12 cellular contexts compared by ENCODE assay signal in genomic region chr17:61294777-61295176, GRCh38.
A peak's percentile ranks its signal among the peaks of the same experiment; 100 is the strongest.
DNase-seq lines count a peak whose midpoint lies in the region; ATAC-seq, FAIRE-seq and TF ChIP-seq lines count a peak whose summit lies in the region.
"Had no signal": no experiment of that assay in that cellular context is flagged by ENCODE, and none has a peak within 500 bp of the region (broad histone marks: within the 10 kb centered on the region; RNA-seq: fewer than 3 reads in every experiment).

No MANE protein-coding gene starts in this region.

- H3K4me1 ChIP-seq in endodermal cell (ENCODE audit: control insufficient read depth, insufficient read depth, low read length) (peaks cover 6% of the 10 kb centered on the region), mesodermal cell (ENCODE audit: control insufficient read depth, insufficient read depth, low read length, poor library complexity, severe bottlenecking) (peaks cover 17% of the 10 kb centered on the region), thyroid gland (peaks cover 13 to 15% of the 10 kb centered on the region in 2 donors), kidney (ENCODE audit: control insufficient read depth in 1 of 2, insufficient read depth in 1 of 2, low read depth in 1 of 2, low read length in 2 of 2) (peaks cover 5 to 7% of the 10 kb centered on the region in 2 donors)

- H3K9me3 Mint-ChIP-seq in endodermal cell (no peaks in the 10 kb centered on the region), progenitor cell of endocrine pancreas (ENCODE audit: low read depth) (no peaks in the 10 kb centered on the region)

- H3K27ac ChIP-seq in endodermal cell (ENCODE audit: low read depth, low read length), result no peak overlapping the region
- H3K27ac ChIP-seq in mesodermal cell (ENCODE audit: low read depth, low read length, severe bottlenecking), result peak overlapping the region; percentile 57
- H3K27ac ChIP-seq in thyroid gland, result no peak overlapping the region
- H3K27ac ChIP-seq in kidney (ENCODE audit: low read depth in 2 of 2, low read length in 2 of 2), result no peak overlapping the region
- H3K27ac ChIP-seq: ovary, tibial artery had no signal

- intact Hi-C loops in thyroid gland (cut with DNase I) (no loop called here), kidney (cut with DNase I) (no loop called here)

- ATAC-seq in HG03135 (IDR thresholded peaks at IDR 0.05; ENCODE audit: unreplicated experiment), result no peak

- H3K36me3 ChIP-seq in endodermal cell (ENCODE audit: control insufficient read depth, insufficient read depth, low read length), result no peaks in the 10 kb centered on the region
- H3K36me3 ChIP-seq in mesodermal cell (ENCODE audit: control insufficient read depth, insufficient read depth, low read length), result no peaks in the 10 kb centered on the region
- H3K36me3 ChIP-seq in thyroid gland, result no peaks in the 10 kb centered on the region
- no peaks in the 10 kb centered on the region for H3K36me3 ChIP-seq in kidney (ENCODE audit: control insufficient read depth in 1 of 2, insufficient read depth in 2 of 2, low read length in 2 of 2)
- H3K36me3 ChIP-seq: ovary, tibial artery had no signal

- H3K9me3 ChIP-seq in endodermal cell (ENCODE audit: control insufficient read depth, low read length), result no peaks in the 10 kb centered on the region
- H3K9me3 ChIP-seq in mesodermal cell (ENCODE audit: control insufficient read depth, low read length), result no peaks in the 10 kb centered on the region
- H3K9me3 ChIP-seq in thyroid gland, result no peaks in the 10 kb centered on the region
- H3K9me3 ChIP-seq in kidney (ENCODE audit: control insufficient read depth in 1 of 2, low read length in 2 of 2), result no peaks in the 10 kb centered on the region
- H3K9me3 ChIP-seq: ovary, tibial artery had no signal

- H3K4me3 Mint-ChIP-seq in endodermal cell (no peak overlapping the region), progenitor cell of endocrine pancreas (ENCODE audit: low read depth) (no peak overlapping the region)

- FAIRE-seq in kidney (lab: Jason Lieb, UNC), result no peak

- no peak overlapping the region for H3K4me3 ChIP-seq in endodermal cell (ENCODE audit: low read length)
- H3K4me3 ChIP-seq in mesodermal cell (ENCODE audit: extremely low read depth, insufficient read depth, low read length, poor library complexity, severe bottlenecking), result no peak overlapping the region
- H3K4me3 ChIP-seq in thyroid gland (replicated peaks in 1 of 3), result no peak overlapping the region
- no peak overlapping the region for H3K4me3 ChIP-seq in kidney (ENCODE audit: low read length in 2 of 2)
- H3K4me3 ChIP-seq: ovary, tibial artery had no signal

- 40 to 81% methylated on average over 1 to 3 of the region's 3 CpGs for WGBS in endodermal cell (ENCODE audit: insufficient coverage in 1 of 2, insufficient read length in 1 of 2), 2 experiments
- WGBS in mesodermal cell (ENCODE audit: insufficient coverage in 2 of 2), 2 experiments, result 54 to 61% methylated on average over 3 of the region's 3 CpGs
- 82 to 83% methylated on average over 3 of the region's 3 CpGs for WGBS in thyroid gland, 2 donors

- H3K9ac ChIP-seq in endodermal cell (ENCODE audit: extremely low read depth, low read length, poor library complexity, severe bottlenecking) (no peak overlapping the region), kidney (ENCODE audit: low read length in 2 of 2) (no peak overlapping the region)

- H3K27me3 Mint-ChIP-seq in endodermal cell (ENCODE audit: insufficient read depth), result peaks cover 53% of the 10 kb centered on the region
- H3K27me3 Mint-ChIP-seq in progenitor cell of endocrine pancreas, result peaks cover 24% of the 10 kb centered on the region

- no peaks in the 10 kb centered on the region for H3K36me3 Mint-ChIP-seq in endodermal cell (ENCODE audit: low read depth)
- H3K36me3 Mint-ChIP-seq in progenitor cell of endocrine pancreas (ENCODE audit: insufficient read depth), result no peaks in the 10 kb centered on the region

- H3K4me1 Mint-ChIP-seq in endodermal cell, result peaks cover 11% of the 10 kb centered on the region
- H3K4me1 Mint-ChIP-seq in progenitor cell of endocrine pancreas (ENCODE audit: low read depth), result peaks cover 4% of the 10 kb centered on the region

- H3K27me3 ChIP-seq in endodermal cell (ENCODE audit: control insufficient read depth, insufficient read depth, low read length, poor library complexity, severe bottlenecking), result peaks cover 7% of the 10 kb centered on the region
- H3K27me3 ChIP-seq in thyroid gland, result no peaks in the 10 kb centered on the region
- H3K27me3 ChIP-seq: ovary, tibial artery had no signal

- no peak for TF ChIP-seq POLR2A in thyroid gland (IDR thresholded peaks at IDR 0.05)

- TF ChIP-seq CTCF in endodermal cell (conservative IDR thresholded peaks at IDR 0.05), result no peak
- TF ChIP-seq CTCF in thyroid gland (IDR thresholded peaks at IDR 0.05), result no peak
- TF ChIP-seq CTCF in kidney (IDR thresholded peaks at IDR 0.05; ENCODE audit: borderline replicate concordance, extremely low read depth, insufficient read depth), result no peak
- TF ChIP-seq CTCF in progenitor cell of endocrine pancreas (IDR thresholded peaks at IDR 0.05; ENCODE audit: unreplicated experiment), result no peak

- DNase-seq in EH (ENCODE audit: low read depth), result peak; percentile 86
- DNase-seq in NCI-H460 (ENCODE audit: extremely low read depth, low read depth), result peak; percentile 26
- peak; percentile 61 for DNase-seq in endodermal cell
- DNase-seq in thyroid gland, result no peak
- DNase-seq in kidney, result no peak
- DNase-seq in progenitor cell of endocrine pancreas (ENCODE audit: low spot score, unreplicated experiment), result no peak
- DNase-seq: COR-L47, NCI-H774, ovary, tibial artery had no signal

- H3K27ac Mint-ChIP-seq in endodermal cell, result no peak overlapping the region
- H3K27ac Mint-ChIP-seq in progenitor cell of endocrine pancreas, result no peak overlapping the region

Comparison
In these comparisons a context has a peak if more than half of its experiments do, and no peak if none do; other contexts are left out.
1. DNase-seq: peak in EH (single experiment), NCI-H460 (single experiment) and endodermal cell (single experiment); none in thyroid gland (0 of 2), kidney (single experiment) and progenitor cell of endocrine pancreas (single experiment).